ENCODE assay signal across 8 cellular contexts in the genomic region with DNA sequence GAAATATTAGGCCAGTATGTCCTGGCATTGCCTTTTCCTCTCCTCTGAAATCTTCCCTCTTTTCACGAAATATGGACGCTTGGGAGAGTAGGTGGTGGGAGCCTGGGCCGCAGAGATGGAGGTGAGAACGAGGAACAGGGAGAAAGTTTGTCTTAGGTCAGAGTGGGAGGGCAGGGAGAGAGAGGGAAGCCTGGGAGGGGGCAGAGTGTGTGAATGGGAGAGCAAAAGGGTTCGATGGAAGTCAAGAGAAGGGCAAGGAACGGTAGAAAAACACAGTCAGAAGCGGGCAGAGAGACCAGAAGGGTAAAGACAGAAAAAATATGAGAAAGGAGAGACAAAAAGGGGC. TPM values are rescaled to one million over a fixed set of nuclear protein-coding genes. Genes with fewer than 3 reads are reported as not detected.
DNase-seq lines count a peak whose midpoint lies in the region; TF ChIP-seq lines count a peak whose summit lies in the region.

No MANE protein-coding gene starts in this region.

- H3K27ac Mint-ChIP-seq in HFFc6: no peak overlapping the region
- H3K27ac Mint-ChIP-seq in activated T-helper 2 cell treated with anti-CD3 and anti-CD28 coated beads, Interferon-gamma antibody, Interleukin-2, Interleukin-4, amounts not matched to agents 10 μg/mL and 5 μg/mL and 100 μg/mL, durations not matched to agents 14 hours and 24 hours and 36 hours: no peak overlapping the region

- H3K4me3 ChIP-seq in skeletal muscle cell (ENCODE audit: low read depth, low read length): peak overlapping the region; percentile 52

- intact Hi-C loops in activated T-helper 2 cell treated with anti-CD3 and anti-CD28 coated beads, Interferon-gamma antibody, Interleukin-2, Interleukin-4, amounts not matched to agents 10 μg/mL and 5 μg/mL and 100 μg/mL, durations not matched to agents 14 hours and 24 hours and 36 hours (cut with micrococcal nuclease): no loop called here
- intact Hi-C loops in head of caudate nucleus (cut with DNase I): loop anchor here (2.0 kb wide), 1 partner anchor 65 kb away; no protein-coding TSS in a partner anchor

- H3K9me3 Mint-ChIP-seq in HFFc6: no peaks in the 10 kb centered on the region
- no peaks in the 10 kb centered on the region for H3K9me3 Mint-ChIP-seq in activated T-helper 2 cell treated with anti-CD3 and anti-CD28 coated beads, Interferon-gamma antibody, Interleukin-2, Interleukin-4, amounts not matched to agents 10 μg/mL and 5 μg/mL and 100 μg/mL, durations not matched to agents 14 hours and 24 hours and 36 hours

- peak overlapping the region; percentile 52 for H3K4me3 Mint-ChIP-seq in HFFc6
- peak overlapping the region; percentile 73 for H3K4me3 Mint-ChIP-seq in activated T-helper 2 cell treated with anti-CD3 and anti-CD28 coated beads, Interferon-gamma antibody, Interleukin-2, Interleukin-4, amounts not matched to agents 10 μg/mL and 5 μg/mL and 100 μg/mL, durations not matched to agents 14 hours and 24 hours and 36 hours (ENCODE audit: low read depth)

- peaks cover 13% of the 10 kb centered on the region for H3K27me3 Mint-ChIP-seq in HFFc6 (ENCODE audit: insufficient read depth)
- peaks cover 39% of the 10 kb centered on the region for H3K27me3 Mint-ChIP-seq in activated T-helper 2 cell treated with anti-CD3 and anti-CD28 coated beads, Interferon-gamma antibody, Interleukin-2, Interleukin-4, amounts not matched to agents 10 μg/mL and 5 μg/mL and 100 μg/mL, durations not matched to agents 14 hours and 24 hours and 36 hours (ENCODE audit: low read depth)

- peaks cover 6% of the 10 kb centered on the region; the same call in 1 of the 2 replicates for H3K4me1 Mint-ChIP-seq in HFFc6 (ENCODE audit: low read depth)
- H3K4me1 Mint-ChIP-seq in activated T-helper 2 cell treated with anti-CD3 and anti-CD28 coated beads, Interferon-gamma antibody, Interleukin-2, Interleukin-4, amounts not matched to agents 10 μg/mL and 5 μg/mL and 100 μg/mL, durations not matched to agents 14 hours and 24 hours and 36 hours (ENCODE audit: low read depth): peaks cover 2% of the 10 kb centered on the region

- H3K36me3 Mint-ChIP-seq in HFFc6 (ENCODE audit: low read depth): no peaks in the 10 kb centered on the region
- H3K36me3 Mint-ChIP-seq in activated T-helper 2 cell treated with anti-CD3 and anti-CD28 coated beads, Interferon-gamma antibody, Interleukin-2, Interleukin-4, amounts not matched to agents 10 μg/mL and 5 μg/mL and 100 μg/mL, durations not matched to agents 14 hours and 24 hours and 36 hours (ENCODE audit: low read depth): no peaks in the 10 kb centered on the region

- TF ChIP-seq CTCF in HFFc6 (IDR thresholded peaks at IDR 0.05): no peak

- DNase-seq in HFFc6 (no peak), iPS-NIHi11 (ENCODE audit: low spot score) (peak; percentile 38), skeletal muscle cell (ENCODE audit: low read depth) (no peak), head of caudate nucleus (no peak), HCEC 1CT (no peak), cerebellum (ENCODE audit: low spot score) (no peak), activated gamma-delta T cell treated with Interleukin-2 at 50 U/mL for 16 hours (no peak)
- DNase-seq in activated T-helper 2 cell treated with anti-CD3 and anti-CD28 coated beads, Interferon-gamma antibody, Interleukin-2, Interleukin-4, amounts not matched to agents 10 μg/mL and 5 μg/mL and 100 μg/mL, durations not matched to agents 14 hours and 24 hours and 36 hours (ENCODE audit: low spot score): no peak

RNA-seq across cellular contexts. Expression of gene TRABD2B, which starts 1.2 kb away (rescaled TPM):
- total RNA-seq in HFFc6 (2021; fragmentation: NEBNext Ultra II Directional; extraction: Animal tissue kit (Norgen Biotek cat#: 25700)): not detected
- total RNA-seq in activated T-helper 2 cell treated with anti-CD3 and anti-CD28 coated beads, Interferon-gamma antibody, Interleukin-2, Interleukin-4, amounts not matched to agents 10 μg/mL and 5 μg/mL and 100 μg/mL, durations not matched to agents 14 hours and 24 hours and 36 hours: not detected in 2 replicates
- 0.36 TPM for total RNA-seq in cerebellum
